Comparison of ENCODE assay signal across 1 cellular context in the genomic region with DNA sequence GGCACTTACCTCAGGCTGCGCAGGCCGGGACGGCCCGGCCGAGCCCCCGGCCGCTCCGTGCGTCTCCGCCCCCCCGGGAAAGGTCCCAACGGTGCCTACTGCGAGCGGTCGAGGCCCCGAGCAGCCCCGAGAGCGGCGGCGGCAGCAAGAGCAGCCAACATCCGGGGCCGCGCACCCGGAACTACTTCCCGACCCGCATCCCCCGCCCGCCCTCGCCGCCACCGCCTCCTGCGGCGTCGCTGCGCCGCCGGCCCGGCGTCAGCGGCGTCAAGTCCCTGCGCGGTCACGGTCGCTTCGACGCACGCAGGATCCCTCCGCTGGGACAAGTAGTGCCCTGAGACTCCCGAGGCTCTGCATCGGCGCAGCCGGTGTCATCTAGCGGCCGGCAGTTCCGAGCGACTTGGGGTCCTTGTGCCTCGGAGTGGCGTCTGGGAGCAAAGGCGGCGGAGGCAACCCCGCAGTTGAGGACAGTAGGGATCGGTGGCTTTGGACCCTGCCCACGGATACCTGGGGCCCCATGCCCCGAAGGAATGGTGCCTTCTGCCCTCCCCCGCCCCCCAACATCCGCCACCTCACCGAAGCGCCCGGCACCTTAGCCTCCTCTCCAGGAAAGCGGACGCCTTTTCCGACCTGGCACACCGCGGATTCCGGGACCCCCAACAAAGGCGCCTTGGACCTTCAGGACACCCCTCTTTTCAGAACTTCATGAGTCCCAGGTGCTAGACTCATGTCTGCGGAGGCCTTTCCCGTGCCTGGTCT.
TF ChIP-seq lines count a peak whose summit lies in the region.

Gene FOXJ3, minus strand, starts transcription at position 186 of the 759 bp plus-strand sequence. CDS start 24,142 bp downstream, outside the sequence.

TF ChIP-seq in HCT116, 20 proteins besides CTCF, POLR2A, EP300 and RAD21 (continued from another document):
- TF ChIP-seq, protein P1, sequence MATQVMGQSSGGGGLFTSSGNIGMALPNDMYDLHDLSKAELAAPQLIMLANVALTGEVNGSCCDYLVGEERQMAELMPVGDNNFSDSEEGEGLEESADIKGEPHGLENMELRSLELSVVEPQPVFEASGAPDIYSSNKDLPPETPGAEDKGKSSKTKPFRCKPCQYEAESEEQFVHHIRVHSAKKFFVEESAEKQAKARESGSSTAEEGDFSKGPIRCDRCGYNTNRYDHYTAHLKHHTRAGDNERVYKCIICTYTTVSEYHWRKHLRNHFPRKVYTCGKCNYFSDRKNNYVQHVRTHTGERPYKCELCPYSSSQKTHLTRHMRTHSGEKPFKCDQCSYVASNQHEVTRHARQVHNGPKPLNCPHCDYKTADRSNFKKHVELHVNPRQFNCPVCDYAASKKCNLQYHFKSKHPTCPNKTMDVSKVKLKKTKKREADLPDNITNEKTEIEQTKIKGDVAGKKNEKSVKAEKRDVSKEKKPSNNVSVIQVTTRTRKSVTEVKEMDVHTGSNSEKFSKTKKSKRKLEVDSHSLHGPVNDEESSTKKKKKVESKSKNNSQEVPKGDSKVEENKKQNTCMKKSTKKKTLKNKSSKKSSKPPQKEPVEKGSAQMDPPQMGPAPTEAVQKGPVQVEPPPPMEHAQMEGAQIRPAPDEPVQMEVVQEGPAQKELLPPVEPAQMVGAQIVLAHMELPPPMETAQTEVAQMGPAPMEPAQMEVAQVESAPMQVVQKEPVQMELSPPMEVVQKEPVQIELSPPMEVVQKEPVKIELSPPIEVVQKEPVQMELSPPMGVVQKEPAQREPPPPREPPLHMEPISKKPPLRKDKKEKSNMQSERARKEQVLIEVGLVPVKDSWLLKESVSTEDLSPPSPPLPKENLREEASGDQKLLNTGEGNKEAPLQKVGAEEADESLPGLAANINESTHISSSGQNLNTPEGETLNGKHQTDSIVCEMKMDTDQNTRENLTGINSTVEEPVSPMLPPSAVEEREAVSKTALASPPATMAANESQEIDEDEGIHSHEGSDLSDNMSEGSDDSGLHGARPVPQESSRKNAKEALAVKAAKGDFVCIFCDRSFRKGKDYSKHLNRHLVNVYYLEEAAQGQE (IDR thresholded peaks at IDR 0.05; ENCODE audit: low read depth) = no peak
- TF ChIP-seq SP1 (IDR thresholded peaks at IDR 0.05; ENCODE audit: low read depth) (peak; percentile 88), SIN3A (IDR thresholded peaks at IDR 0.05; ENCODE audit: low read depth) (peak; percentile 96), CEBPB (IDR thresholded peaks at IDR 0.05; ENCODE audit: low read depth) (no peak), ELF1 (IDR thresholded peaks at IDR 0.05; ENCODE audit: borderline replicate concordance, low read depth) (peak; percentile 40; the same call in 1 of the 2 replicates), POLR2AphosphoS5 (IDR thresholded peaks at IDR 0.05; ENCODE audit: low read depth, low read length) (peak; percentile 99), CBX3 (IDR thresholded peaks at IDR 0.05; ENCODE audit: low read depth) (peak; percentile 99)
